31 cellular contexts compared by ENCODE assay signal in genomic region chr9:18516514-18516913, GRCh38. TPM values are rescaled to one million over a fixed set of nuclear protein-coding genes. Genes with fewer than 3 reads are reported as not detected.
"Had no signal": no experiment of that assay in that cellular context is flagged by ENCODE, and none has a peak within 500 bp of the region (broad histone marks: within the 10 kb centered on the region; RNA-seq: fewer than 3 reads in every experiment).

No MANE protein-coding gene starts in this region.

- ATAC-seq: activated naive CD4-positive, alpha-beta T cell treated with anti-CD3 and anti-CD28 coated beads, Interleukin-2, amount 50 U/mL, for 72 hours; activated naive CD8-positive, alpha-beta T cell treated with anti-CD3 and anti-CD28 coated beads, Interleukin-2, amount 50 U/mL, for 24 hours; activated T-cell treated with anti-CD3 and anti-CD28 coated beads, Interleukin-2, amount 50 U/mL, for 4 hours; activated T-cell treated with anti-CD3 and anti-CD28 coated beads, Interleukin-2, amount 50 U/mL, for 72 hours; activated T-helper 17 cell treated with anti-CD3 and anti-CD28 coated beads, Interleukin-2, amount 50 U/mL, for 72 hours; body of pancreas had no signal

- DNase-seq: activated effector memory CD4-positive, alpha-beta T cell treated with anti-CD3 and anti-CD28 coated beads, Interleukin-2, amount 50 U/mL, for 16 hours; activated effector memory CD4-positive, alpha-beta T cell treated with Interleukin-2 at 50 U/mL for 16 hours; activated gamma-delta T cell; activated gamma-delta T cell treated with Interleukin-2 at 50 U/mL for 16 hours; activated naive CD4-positive, alpha-beta T cell; activated naive CD4-positive, alpha-beta T cell treated with anti-CD3 and anti-CD28 coated beads for 36 hours; activated naive CD4-positive, alpha-beta T cell treated with anti-CD3 and anti-CD28 coated beads, Interleukin-2, amount 10 ng/mL, durations not matched to agents 7 days and 5 days; activated naive CD4-positive, alpha-beta T cell treated with anti-CD3 and anti-CD28 coated beads, Interleukin-2, amount 50 U/mL, for 16 hours; activated naive CD4-positive, alpha-beta T cell treated with Interleukin-2 at 50 U/mL for 16 hours; activated naive CD8-positive, alpha-beta T cell treated with anti-CD3 and anti-CD28 coated beads for 36 hours; activated naive CD8-positive, alpha-beta T cell treated with anti-CD3 and anti-CD28 coated beads, Interleukin-2, amount 10 ng/mL, durations not matched to agents 7 days and 5 days; activated naive CD8-positive, alpha-beta T cell treated with anti-CD3 and anti-CD28 coated beads, Interleukin-2, amount 50 U/mL, for 24 hours; activated T-cell treated with anti-CD3 and anti-CD28 coated beads, Interleukin-2, amount 50 U/mL, for 1 hour; activated T-cell treated with anti-CD3 and anti-CD28 coated beads, Interleukin-2, amount 50 U/mL, for 24 hours; activated T-cell treated with anti-CD3 and anti-CD28 coated beads, Interleukin-2, amount 50 U/mL, for 4 hours; activated T-cell treated with anti-CD3 and anti-CD28 coated beads, Interleukin-2, amount 50 U/mL, for 48 hours; activated T-cell treated with anti-CD3 and anti-CD28 coated beads, Interleukin-2, amount 50 U/mL, for 72 hours; adrenal gland; amniotic stem cell; amygdala; anterior cingulate cortex; aorta; body of pancreas; brain microvascular endothelial cell; caudate nucleus; central memory CD4-positive, alpha-beta T cell; cerebellar nuclear complex had no signal

RNA-seq across cellular contexts. Expression of gene ADAMTSL1, which starts 42.6 kb away (rescaled TPM):
- total RNA-seq: activated naive CD4-positive, alpha-beta T cell treated with anti-CD3 and anti-CD28 coated beads for 36 hours; activated naive CD4-positive, alpha-beta T cell treated with anti-CD3 and anti-CD28 coated beads, Interleukin-2, amount 50 U/mL, for 72 hours; activated naive CD8-positive, alpha-beta T cell treated with anti-CD3 and anti-CD28 coated beads for 36 hours; activated naive CD8-positive, alpha-beta T cell treated with anti-CD3 and anti-CD28 coated beads, Interleukin-2, amount 10 ng/mL, durations not matched to agents 7 days and 5 days; activated T-cell treated with anti-CD3 and anti-CD28 coated beads, Interleukin-2, amount 50 U/mL, for 4 hours; activated T-cell treated with anti-CD3 and anti-CD28 coated beads, Interleukin-2, amount 50 U/mL, for 72 hours; activated T-helper 1 cell treated with anti-CD3 and anti-CD28 coated beads, Interleukin-12 subunit alpha, Interleukin-12 subunit beta, Interleukin-2, Interleukin-4 antibody, amounts not matched to agents 30 ng/mL and 10 ng/mL and 1 ng/mL, durations not matched to agents 14 hours and 24 hours and 36 hours; activated T-helper 17 cell treated with anti-CD3 and anti-CD28 coated beads, Interleukin-2, amount 50 U/mL, for 72 hours; activated T-helper 2 cell treated with anti-CD3 and anti-CD28 coated beads, Interferon-gamma antibody, Interleukin-2, Interleukin-4, amounts not matched to agents 10 μg/mL and 5 μg/mL and 100 μg/mL, durations not matched to agents 14 hours and 24 hours and 36 hours had no signal
